ENCODE assay signal across 1 cellular context in the genomic region with DNA sequence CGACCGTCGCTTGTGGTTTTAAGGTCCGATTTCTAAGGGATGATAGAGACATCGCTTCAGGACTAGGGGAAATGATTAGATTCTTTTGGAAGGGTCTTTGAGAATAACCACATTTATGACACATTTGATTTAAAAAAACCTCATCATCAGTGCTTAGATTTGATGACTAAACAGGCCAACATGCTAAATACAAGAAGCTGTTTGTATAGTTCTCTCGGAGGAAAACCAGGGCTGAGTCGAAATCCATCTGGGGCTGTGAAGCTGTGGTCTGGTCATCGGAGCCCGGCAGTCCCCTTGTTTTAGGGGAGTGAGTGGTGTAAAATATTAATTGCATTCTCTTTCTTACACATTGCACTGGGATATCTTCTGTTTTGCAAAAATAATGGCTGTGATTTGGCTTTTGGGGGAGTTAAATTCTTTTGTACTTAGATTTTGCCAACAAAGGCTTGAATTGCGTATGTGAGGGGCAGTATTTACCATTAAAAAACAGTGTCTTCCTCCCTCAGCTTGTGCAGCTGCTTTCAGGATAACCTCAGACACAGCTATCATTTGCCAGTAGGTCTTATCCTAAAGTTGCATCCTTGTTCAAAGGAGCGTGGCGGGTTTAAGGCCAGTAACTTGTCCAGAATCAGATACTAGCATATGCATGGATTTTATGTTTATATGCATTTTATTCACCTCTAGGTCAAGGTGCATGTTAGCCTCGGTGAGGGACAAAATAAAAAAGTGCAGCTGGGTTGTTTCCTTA.
TF ChIP-seq lines count a peak whose summit lies in the region.

No MANE protein-coding gene starts in this region.

TF ChIP-seq in H1, 55 proteins besides CTCF, POLR2A, EP300 and RAD21 (continued from another document):
- TF ChIP-seq CBX8 (IDR thresholded peaks at IDR 0.05; ENCODE audit: borderline replicate concordance, low read depth, low read length) (no peak), KDM5A (IDR thresholded peaks at IDR 0.05; ENCODE audit: low read length) (no peak), POU5F1 (IDR thresholded peaks at IDR 0.05; ENCODE audit: low read depth, low read length) (no peak)
